In genomic region chr4:88831063-88831462, GRCh38 we compare ENCODE assay signal across 20 cellular contexts.
"Had no signal": no experiment of that assay in that cellular context is flagged by ENCODE, and none has a peak within 500 bp of the region (broad histone marks: within the 10 kb centered on the region; RNA-seq: fewer than 3 reads in every experiment).

No MANE protein-coding gene starts in this region.

- H3K36me3 ChIP-seq: prostate gland, thyroid gland, upper lobe of right lung had no signal

- ATAC-seq: left lobe of liver; natural killer cell; stimulated activated naive CD8-positive, alpha-beta T cell treated with anti-CD3 and anti-CD28 coated beads, Interleukin-15, Interleukin-2, amounts not matched to agents 100 U/mL and 50 U/mL, for 24 hours; T-cell; upper lobe of right lung had no signal

- H3K4me3 ChIP-seq: prostate gland, thyroid gland, upper lobe of right lung had no signal

- H3K4me1 ChIP-seq: prostate gland had no signal

- H3K27me3 ChIP-seq: thyroid gland, upper lobe of right lung had no signal

- DNase-seq: activated CD4-positive, alpha-beta T cell treated with anti-CD3 and anti-CD28 coated beads for 1 hour; activated CD4-positive, alpha-beta T cell treated with anti-CD3 and anti-CD28 coated beads, Interleukin-2, amount 50 U/mL, for 4 hours; activated CD8-positive, alpha-beta memory T cell treated with anti-CD3 and anti-CD28 coated beads for 24 hours; activated CD8-positive, alpha-beta memory T cell treated with anti-CD3 and anti-CD28 coated beads, Interleukin-2, amount 50 U/mL, for 4 hours; activated naive CD4-positive, alpha-beta T cell treated with anti-CD3 and anti-CD28 coated beads for 36 hours; activated naive CD8-positive, alpha-beta T cell treated with anti-CD3 and anti-CD28 coated beads, Interleukin-2, amount 10 ng/mL, durations not matched to agents 7 days and 5 days; activated T-cell treated with anti-CD3 and anti-CD28 coated beads, Interleukin-2, amount 50 U/mL, for 24 hours; amniotic stem cell; natural killer cell; right cardiac atrium; stimulated activated CD4-positive, alpha-beta T cell treated with anti-CD3 and anti-CD28 coated beads, Interleukin-12 subunit alpha, Interleukin-12 subunit beta, amount 100 ng/mL, for 4 hours; stimulated activated CD4-positive, alpha-beta T cell treated with anti-CD3 and anti-CD28 coated beads, Interleukin-4, amount 100 ng/mL, for 4 hours; stimulated activated naive CD8-positive, alpha-beta T cell treated with anti-CD3 and anti-CD28 coated beads, Interleukin-15, Interleukin-2, amounts not matched to agents 100 U/mL and 50 U/mL, for 24 hours; substantia nigra; T-cell; thyroid gland; upper lobe of right lung had no signal

- H3K27ac ChIP-seq: epithelial cell of prostate, prostate gland, thyroid gland had no signal

- H3K9me3 ChIP-seq: prostate gland, thyroid gland, upper lobe of right lung had no signal
